Comparison of ENCODE assay signal across 33 cellular contexts in genomic region chr13:41970918-41971317, GRCh38.
"Had no signal": no experiment of that assay in that cellular context is flagged by ENCODE, and none has a peak within 500 bp of the region (broad histone marks: within the 10 kb centered on the region; RNA-seq: fewer than 3 reads in every experiment).

No MANE protein-coding gene starts in this region.

- H3K4me1 Mint-ChIP-seq: mesothelial cell of epicardium had no signal

- DNase-seq: activated CD4-positive, alpha-beta T cell treated with anti-CD3 and anti-CD28 coated beads for 4 hours; activated CD4-positive, alpha-beta T cell treated with anti-CD3 and anti-CD28 coated beads, Interleukin-2, amount 50 U/mL, for 4 hours; activated CD4-positive, CD25-positive, alpha-beta regulatory T cell; activated naive CD4-positive, alpha-beta T cell treated with Interleukin-2 at 50 U/mL for 16 hours; activated T-cell treated with anti-CD3 and anti-CD28 coated beads for 4 hours; activated T-cell treated with anti-CD3 and anti-CD28 coated beads, Interleukin-2, amount 50 U/mL, for 72 hours; aorta; brain microvascular endothelial cell; caudate nucleus; cortex of kidney; foreskin fibroblast; heart left ventricle; hypothalamus; immature natural killer cell; kidney glomerular epithelial cell; left lung; naive B cell; nucleus accumbens; pancreas; retina; sigmoid colon; small intestine; stimulated activated CD4-positive, alpha-beta T cell treated with anti-CD3 and anti-CD28 coated beads, Interleukin-4, amount 100 ng/mL, for 24 hours; stimulated activated naive CD8-positive, alpha-beta T cell treated with anti-CD3 and anti-CD28 coated beads, Interleukin-15, amount 100 ng/mL, for 72 hours; substantia nigra; thyroid gland; upper lobe of right lung had no signal

- ATAC-seq: activated T-cell treated with anti-CD3 and anti-CD28 coated beads, Interleukin-2, amount 50 U/mL, for 72 hours; esophagus mucosa; heart left ventricle; left lung; pancreas; stimulated activated effector memory CD8-positive, alpha-beta T cell treated with anti-CD3 and anti-CD28 coated beads, Interleukin-12 subunit alpha, Interleukin-12 subunit beta, amount 100 ng/mL, for 72 hours; stimulated activated naive CD8-positive, alpha-beta T cell treated with anti-CD3 and anti-CD28 coated beads, Interleukin-15, amount 100 ng/mL, for 72 hours had no signal

- H3K36me3 ChIP-seq: brain microvascular endothelial cell, heart left ventricle, left lung, pancreas, prostate gland, sigmoid colon, thyroid gland, upper lobe of right lung had no signal

- H3K4me1 ChIP-seq: left lung, pancreas, prostate gland, sigmoid colon, thyroid gland, upper lobe of right lung had no signal

- H3K9me3 Mint-ChIP-seq: activated T-cell treated with anti-CD3 and anti-CD28 coated beads, Interleukin-2, amount 50 U/mL, for 72 hours; immature natural killer cell; naive B cell; stimulated activated effector memory CD8-positive, alpha-beta T cell treated with anti-CD3 and anti-CD28 coated beads, Interleukin-12 subunit alpha, Interleukin-12 subunit beta, amount 100 ng/mL, for 72 hours; stimulated activated naive CD8-positive, alpha-beta T cell treated with anti-CD3 and anti-CD28 coated beads, Interleukin-15, amount 100 ng/mL, for 72 hours had no signal

- H3K27ac ChIP-seq: brain microvascular endothelial cell, heart left ventricle, left lung, pancreas, prostate gland, sigmoid colon, thyroid gland, upper lobe of right lung had no signal

- H3K4me3 ChIP-seq: heart left ventricle, left lung, lung, pancreas, prostate gland, sigmoid colon, thyroid gland, upper lobe of right lung had no signal

- H3K27me3 ChIP-seq: brain microvascular endothelial cell, heart left ventricle, left lung, pancreas, sigmoid colon, thyroid gland, upper lobe of right lung had no signal

- H3K27ac Mint-ChIP-seq: activated naive CD8-positive, alpha-beta T cell; immature natural killer cell; mesothelial cell of epicardium; naive B cell; stimulated activated effector memory CD8-positive, alpha-beta T cell treated with anti-CD3 and anti-CD28 coated beads, Interleukin-12 subunit alpha, Interleukin-12 subunit beta, amount 100 ng/mL, for 72 hours; stimulated activated naive CD8-positive, alpha-beta T cell treated with anti-CD3 and anti-CD28 coated beads, Interleukin-15, amount 100 ng/mL, for 72 hours had no signal

- H3K36me3 Mint-ChIP-seq: activated naive CD8-positive, alpha-beta T cell; immature natural killer cell; mesothelial cell of epicardium; naive B cell; stimulated activated effector memory CD8-positive, alpha-beta T cell treated with anti-CD3 and anti-CD28 coated beads, Interleukin-12 subunit alpha, Interleukin-12 subunit beta, amount 100 ng/mL, for 72 hours had no signal

- H3K9me3 ChIP-seq: heart left ventricle, left lung, pancreas, prostate gland, sigmoid colon, thyroid gland, upper lobe of right lung had no signal

- H3K4me3 Mint-ChIP-seq: activated naive CD8-positive, alpha-beta T cell; immature natural killer cell; mesothelial cell of epicardium; naive B cell; stimulated activated effector memory CD8-positive, alpha-beta T cell treated with anti-CD3 and anti-CD28 coated beads, Interleukin-12 subunit alpha, Interleukin-12 subunit beta, amount 100 ng/mL, for 72 hours; stimulated activated naive CD8-positive, alpha-beta T cell treated with anti-CD3 and anti-CD28 coated beads, Interleukin-15, amount 100 ng/mL, for 72 hours had no signal
